8 cellular contexts compared by ENCODE assay signal in genomic region chr3:133573629-133574194, GRCh38. TPM values are rescaled to one million over a fixed set of nuclear protein-coding genes. Genes with fewer than 3 reads are reported as not detected.
A peak's percentile ranks its signal among the peaks of the same experiment; 100 is the strongest.
DNase-seq lines count a peak whose midpoint lies in the region; ATAC-seq and TF ChIP-seq lines count a peak whose summit lies in the region.

Gene CDV3, plus strand, starts transcription at chr3:133573686. Its CDS starts 359 bp downstream, at chr3:133574045.

- no peaks in the 10 kb centered on the region for H3K9me3 Mint-ChIP-seq in Calu3 (ENCODE audit: low read depth, unreplicated experiment)

- TF ChIP-seq POLR2A in lower leg skin (IDR thresholded peaks at IDR 0.05) (peak in 1 of 2 donors; percentile 24), thyroid gland (IDR thresholded peaks at IDR 0.05) (peak; percentile 86 to 89)

- H3K36me3 ChIP-seq in thyroid gland = peaks cover 3 to 12% of the 10 kb centered on the region in 2 donors

- peaks cover 71% of the 10 kb centered on the region for H3K4me1 Mint-ChIP-seq in Calu3 (ENCODE audit: low read depth, unreplicated experiment)

- H3K27ac ChIP-seq in thyroid gland = peak within 1 kb of the TSS; percentile 94 to 96 (median 95)

- WGBS in lower leg skin, 2 donors = 0% methylated on average over 33 to 74 of the region's 81 CpGs
- 0 to 1% methylated on average over 14 to 38 of the region's 81 CpGs for WGBS in thyroid gland, 2 donors

- no peak for DNase-seq in Calu3
- DNase-seq in HuH-7 (ENCODE audit: low spot score) = peak; percentile 38
- DNase-seq in cardiac fibroblast (ENCODE audit: low read depth in 2 of 2) = no peak
- peak; percentile 32 to 92 for DNase-seq in lower leg skin (ENCODE audit: low spot score in 2 of 2)
- DNase-seq in thyroid gland = no peak
- no peak for DNase-seq in NCI-H2196 (lab: John Stamatoyannopoulos, UW; ENCODE audit: unreplicated experiment)
- no peak for DNase-seq in HPDE6-E6E7 (ENCODE audit: extremely low spot score)

- no TSS peak for BruUV-seq in Calu3 (replicated peaks; lab: Mats Ljungman, UMichigan)

- TF ChIP-seq CTCF in Calu3 (IDR thresholded peaks at IDR 0.05; ENCODE audit: unreplicated experiment) = no peak
- no peak for TF ChIP-seq CTCF in cardiac fibroblast (IDR thresholded peaks at IDR 0.05; ENCODE audit: low read depth, low read length)
- no peak for TF ChIP-seq CTCF in lower leg skin (IDR thresholded peaks at IDR 0.05)
- TF ChIP-seq CTCF in thyroid gland (IDR thresholded peaks at IDR 0.05) = no peak

- H3K27me3 Mint-ChIP-seq in Calu3 (ENCODE audit: unreplicated experiment) = no peaks in the 10 kb centered on the region

- peaks cover 75% of the 10 kb centered on the region for H3K36me3 Mint-ChIP-seq in Calu3 (ENCODE audit: insufficient read depth, unreplicated experiment)

- H3K4me3 Mint-ChIP-seq in Calu3 (ENCODE audit: low read depth, unreplicated experiment) = peak within 1 kb of the TSS; percentile 95

- peak; percentile 14 for ATAC-seq in GM21526 (IDR thresholded peaks at IDR 0.05; ENCODE audit: low FRiP score, unreplicated experiment)

- H3K4me3 ChIP-seq in cardiac fibroblast (replicated peaks in 1 of 2; ENCODE audit: low read depth in 2 of 2, low read length in 2 of 2) (peak within 1 kb of the TSS; percentile 74 to 76), lower leg skin (ENCODE audit: low read depth, poor library complexity, severe bottlenecking) (peak within 1 kb of the TSS; percentile 73), thyroid gland (replicated peaks in 1 of 3) (peak within 1 kb of the TSS; percentile 25 to 70 (median 54))

- H3K4me1 ChIP-seq in thyroid gland = peaks cover 50 to 61% of the 10 kb centered on the region in 2 donors

- CTCF ChIA-PET in Calu3 (lab: Charles Lee) = interaction anchor here (0.6 to 1.5 kb wide), 19 partner anchors 11 to 1558 kb away, joined by 3 to 7 read pairs (median 4); no protein-coding TSS in a partner anchor

- peak within 1 kb of the TSS; percentile 33 for H3K27ac Mint-ChIP-seq in Calu3 (ENCODE audit: unreplicated experiment)

- H3K27me3 ChIP-seq in thyroid gland = no peaks in the 10 kb centered on the region

- intact Hi-C loops in Calu3 (cut with micrococcal nuclease; ENCODE audit: unreplicated experiment) (loop anchor here (1.0 to 5.0 kb wide), 3 partner anchors 93 to 851 kb away; partner anchors contain the start of gene NPHP3), lower leg skin (cut with DNase I; ENCODE audit: low total_unique reads) (no loop called here), thyroid gland (cut with DNase I) (loop anchor here (10.0 kb wide), 1 partner anchor 149 kb away; no protein-coding TSS in a partner anchor)

- H3K9me3 ChIP-seq in thyroid gland = no peaks in the 10 kb centered on the region

RNA-seq across cellular contexts. Expression of gene CDV3, which starts in this region (rescaled TPM):
- total RNA-seq in Calu3 (2022) (276 and 306 TPM in 2 replicates), lower leg skin (100 to 1,000 TPM in 2 of 4 donors, 10 to 100 TPM in 2; 84.1 to 113 (median 103) TPM), thyroid gland (100 to 1,000 TPM; 147 to 177 (median 166) TPM)

Comparison
In these comparisons a context has a peak if more than half of its experiments do, and no peak if none do; other contexts are left out.
1. DNase-seq: peak in HuH-7 (single experiment) and lower leg skin (2 of 2); none in Calu3 (single experiment), cardiac fibroblast (0 of 2), thyroid gland (0 of 2), NCI-H2196 (single experiment) and HPDE6-E6E7 (single experiment).
2. Peak in every context shown above with its lines, with median percentiles within 50 percentile points of each other: H3K4me3 ChIP-seq.